ENCODE assay signal across 16 cellular contexts in the genomic region with DNA sequence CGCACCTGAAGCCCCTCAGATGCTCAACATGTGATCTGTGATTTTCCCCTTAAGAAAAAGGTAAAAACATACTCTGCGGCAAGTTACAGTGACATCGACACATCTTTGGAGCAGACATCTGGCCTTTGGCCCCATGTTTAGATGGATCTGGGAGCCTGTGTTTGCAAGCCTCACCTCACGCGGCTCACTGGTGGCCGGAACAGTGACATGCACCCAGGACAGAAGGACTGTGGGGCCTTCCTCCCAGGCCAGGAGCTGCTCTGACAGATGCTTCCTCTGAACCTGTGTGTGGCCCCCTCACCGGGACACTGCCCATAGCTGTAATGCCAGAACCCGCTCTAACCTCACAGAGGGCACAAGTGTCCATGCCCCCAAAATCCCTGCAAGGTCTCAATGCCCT. TPM values are rescaled to one million over a fixed set of nuclear protein-coding genes. Genes with fewer than 3 reads are reported as not detected.
DNase-seq lines count a peak whose midpoint lies in the region; ATAC-seq and TF ChIP-seq lines count a peak whose summit lies in the region.
"Had no signal": no experiment of that assay in that cellular context is flagged by ENCODE, and none has a peak within 500 bp of the region (broad histone marks: within the 10 kb centered on the region; RNA-seq: fewer than 3 reads in every experiment).

No MANE protein-coding gene starts in this region.

- peak; percentile 16 for DNase-seq in activated naive CD8-positive, alpha-beta T cell treated with anti-CD3 and anti-CD28 coated beads, Interleukin-2, amount 10 ng/mL, durations not matched to agents 7 days and 5 days
- DNase-seq in activated naive CD8-positive, alpha-beta T cell treated with anti-CD3 and anti-CD28 coated beads, Interleukin-2, amount 50 U/mL, for 24 hours: no peak
- DNase-seq in left colon (no peak), posterior vena cava (ENCODE audit: low spot score) (peak; percentile 53), testis (no peak), islet precursor cell (no peak), SW 1271 (lab: John Stamatoyannopoulos, UW) (no peak)
- DNase-seq in stimulated activated naive CD8-positive, alpha-beta T cell treated with anti-CD3 and anti-CD28 coated beads, Interleukin-15, amount 100 ng/mL, for 72 hours: no peak
- DNase-seq: BE2C; Caco-2; CD4-positive, CD25-positive, alpha-beta regulatory T cell; DMS153; DMS79; GDM1; GM23248 had no signal

- no peak for ATAC-seq in activated naive CD8-positive, alpha-beta T cell treated with anti-CD3 and anti-CD28 coated beads, Interleukin-2, amount 10 ng/mL, durations not matched to agents 7 days and 5 days (ENCODE audit: low read depth)
- ATAC-seq in activated naive CD8-positive, alpha-beta T cell treated with anti-CD3 and anti-CD28 coated beads, Interleukin-2, amount 50 U/mL, for 24 hours: no peak
- ATAC-seq in left colon: peak; percentile 30
- ATAC-seq in stimulated activated naive CD8-positive, alpha-beta T cell treated with anti-CD3 and anti-CD28 coated beads, Interleukin-15, amount 100 ng/mL, for 72 hours: no peak

- peaks cover 37% of the 10 kb centered on the region for H3K4me1 ChIP-seq in testis
- H3K4me1 ChIP-seq: BE2C, Caco-2, HAP-1 had no signal

- H3K4me3 Mint-ChIP-seq in activated naive CD8-positive, alpha-beta T cell treated with anti-CD3 and anti-CD28 coated beads, Interleukin-2, amount 10 ng/mL, durations not matched to agents 7 days and 5 days: no peak overlapping the region
- H3K4me3 Mint-ChIP-seq in activated naive CD8-positive, alpha-beta T cell treated with anti-CD3 and anti-CD28 coated beads, Interleukin-2, amount 50 U/mL, for 24 hours: no peak overlapping the region
- H3K4me3 Mint-ChIP-seq in stimulated activated naive CD8-positive, alpha-beta T cell treated with anti-CD3 and anti-CD28 coated beads, Interleukin-15, amount 100 ng/mL, for 72 hours: no peak overlapping the region
- H3K4me3 Mint-ChIP-seq: CD4-positive, CD25-positive, alpha-beta regulatory T cell had no signal

- POLR2A ChIA-PET in activated naive CD8-positive, alpha-beta T cell treated with anti-CD3 and anti-CD28 coated beads, Interleukin-2, amount 10 ng/mL, durations not matched to agents 7 days and 5 days (lab: Charles Lee): interaction anchor here (1.1 kb wide), 1 partner anchor 14 kb away, joined by 4 read pairs; a partner anchor contains a TSS

- intact Hi-C loops in left colon (cut with DNase I, micrococcal nuclease): no loop called here
- intact Hi-C loops in posterior vena cava (cut with DNase I): no loop called here
- intact Hi-C loops in testis (cut with DNase I; ENCODE audit: low total_unique reads): no loop called here

- no peaks in the 10 kb centered on the region for H3K4me1 Mint-ChIP-seq in activated naive CD8-positive, alpha-beta T cell treated with anti-CD3 and anti-CD28 coated beads, Interleukin-2, amount 10 ng/mL, durations not matched to agents 7 days and 5 days
- H3K4me1 Mint-ChIP-seq in activated naive CD8-positive, alpha-beta T cell treated with anti-CD3 and anti-CD28 coated beads, Interleukin-2, amount 50 U/mL, for 24 hours: no peaks in the 10 kb centered on the region
- peaks cover 5% of the 10 kb centered on the region for H3K4me1 Mint-ChIP-seq in stimulated activated naive CD8-positive, alpha-beta T cell treated with anti-CD3 and anti-CD28 coated beads, Interleukin-15, amount 100 ng/mL, for 72 hours
- H3K4me1 Mint-ChIP-seq: CD4-positive, CD25-positive, alpha-beta regulatory T cell had no signal

- WGBS in testis, 2 donors: 80 to 84% methylated on average over 4 to 8 of the region's 8 CpGs

- no peaks in the 10 kb centered on the region for H3K27me3 ChIP-seq in testis
- H3K27me3 ChIP-seq: BE2C had no signal

- no peak overlapping the region for H3K4me3 ChIP-seq in testis
- H3K4me3 ChIP-seq: GM23248, HAP-1 had no signal

- no peaks in the 10 kb centered on the region for H3K27me3 Mint-ChIP-seq in activated naive CD8-positive, alpha-beta T cell treated with anti-CD3 and anti-CD28 coated beads, Interleukin-2, amount 10 ng/mL, durations not matched to agents 7 days and 5 days
- no peaks in the 10 kb centered on the region for H3K27me3 Mint-ChIP-seq in activated naive CD8-positive, alpha-beta T cell treated with anti-CD3 and anti-CD28 coated beads, Interleukin-2, amount 50 U/mL, for 24 hours
- no peaks in the 10 kb centered on the region for H3K27me3 Mint-ChIP-seq in stimulated activated naive CD8-positive, alpha-beta T cell treated with anti-CD3 and anti-CD28 coated beads, Interleukin-15, amount 100 ng/mL, for 72 hours
- H3K27me3 Mint-ChIP-seq: CD4-positive, CD25-positive, alpha-beta regulatory T cell had no signal

- no peak for TF ChIP-seq POLR2A in testis (IDR thresholded peaks at IDR 0.05)

- no peak overlapping the region for H3K27ac Mint-ChIP-seq in activated naive CD8-positive, alpha-beta T cell treated with anti-CD3 and anti-CD28 coated beads, Interleukin-2, amount 10 ng/mL, durations not matched to agents 7 days and 5 days
- H3K27ac Mint-ChIP-seq in activated naive CD8-positive, alpha-beta T cell treated with anti-CD3 and anti-CD28 coated beads, Interleukin-2, amount 50 U/mL, for 24 hours: no peak overlapping the region
- H3K27ac Mint-ChIP-seq in stimulated activated naive CD8-positive, alpha-beta T cell treated with anti-CD3 and anti-CD28 coated beads, Interleukin-15, amount 100 ng/mL, for 72 hours: no peak overlapping the region
- H3K27ac Mint-ChIP-seq: CD4-positive, CD25-positive, alpha-beta regulatory T cell had no signal

- H3K9me3 ChIP-seq in testis: no peaks in the 10 kb centered on the region
- H3K9me3 ChIP-seq: BE2C, Caco-2, HAP-1 had no signal

- H3K27ac ChIP-seq in testis: peak overlapping the region; percentile 47 to 53
- H3K27ac ChIP-seq: GM23248 had no signal

- TF ChIP-seq CTCF in testis (IDR thresholded peaks at IDR 0.05): no peak

- H3K9me3 Mint-ChIP-seq in activated naive CD8-positive, alpha-beta T cell treated with anti-CD3 and anti-CD28 coated beads, Interleukin-2, amount 10 ng/mL, durations not matched to agents 7 days and 5 days: no peaks in the 10 kb centered on the region
- no peaks in the 10 kb centered on the region for H3K9me3 Mint-ChIP-seq in activated naive CD8-positive, alpha-beta T cell treated with anti-CD3 and anti-CD28 coated beads, Interleukin-2, amount 50 U/mL, for 24 hours
- H3K9me3 Mint-ChIP-seq in stimulated activated naive CD8-positive, alpha-beta T cell treated with anti-CD3 and anti-CD28 coated beads, Interleukin-15, amount 100 ng/mL, for 72 hours: no peaks in the 10 kb centered on the region

- peaks cover 12% of the 10 kb centered on the region for H3K36me3 Mint-ChIP-seq in activated naive CD8-positive, alpha-beta T cell treated with anti-CD3 and anti-CD28 coated beads, Interleukin-2, amount 10 ng/mL, durations not matched to agents 7 days and 5 days
- H3K36me3 Mint-ChIP-seq in activated naive CD8-positive, alpha-beta T cell treated with anti-CD3 and anti-CD28 coated beads, Interleukin-2, amount 50 U/mL, for 24 hours (ENCODE audit: low read depth): peaks cover 24% of the 10 kb centered on the region

- no peaks in the 10 kb centered on the region for H3K36me3 ChIP-seq in testis (ENCODE audit: low read depth, missing control alignments)

RNA-seq across cellular contexts. Expression of a gene that starts 13.1 kb away (rescaled TPM):
- total RNA-seq in activated naive CD8-positive, alpha-beta T cell treated with anti-CD3 and anti-CD28 coated beads, Interleukin-2, amount 10 ng/mL, durations not matched to agents 7 days and 5 days: 100 to 1,000 TPM; 132 to 153 TPM
- 10 to 100 TPM; 12.3 to 14.8 TPM for total RNA-seq in left colon
- total RNA-seq in posterior vena cava: 1 to 10 TPM; 2.3 to 4.4 TPM
- total RNA-seq in testis: 10 to 100 TPM; 54.0 to 57.6 TPM
- 48.6 TPM for polyA plus RNA-seq in testis (ENCODE audit: insufficient read depth, low read depth, low replicate concordance)

RNA-seq across cellular contexts. Expression of a gene that starts 14.1 kb away (rescaled TPM):
- total RNA-seq in activated naive CD8-positive, alpha-beta T cell treated with anti-CD3 and anti-CD28 coated beads, Interleukin-2, amount 10 ng/mL, durations not matched to agents 7 days and 5 days: 10 to 100 TPM; 78.8 to 84.6 TPM
- total RNA-seq in left colon: 10 to 100 TPM; 56.0 to 58.7 TPM
- 10 to 100 TPM; 49.3 to 53.0 TPM for total RNA-seq in posterior vena cava
- total RNA-seq in testis: 100 to 1,000 TPM; 100 to 139 TPM
- polyA plus RNA-seq in testis (ENCODE audit: insufficient read depth, low read depth, low replicate concordance): 358 TPM

RNA-seq across cellular contexts. Expression of a gene that starts 34.1 kb away (rescaled TPM):
- total RNA-seq in activated naive CD8-positive, alpha-beta T cell treated with anti-CD3 and anti-CD28 coated beads, Interleukin-2, amount 10 ng/mL, durations not matched to agents 7 days and 5 days: 10 to 100 TPM; 88.1 to 88.9 TPM
- total RNA-seq in left colon (10 to 100 TPM; 27.7 to 28.7 TPM), posterior vena cava (10 to 100 TPM; 17.1 to 17.8 TPM), testis (10 to 100 TPM; 26.4 to 40.6 TPM)
- 37.3 TPM for polyA plus RNA-seq in testis (ENCODE audit: insufficient read depth, low read depth, low replicate concordance)

RNA-seq across cellular contexts. Expression of a gene that starts 52.3 kb away (rescaled TPM):
- 1 to 10 TPM in 1 of 2 experiments, under 1 TPM in 1; 0.97 to 1.4 TPM for total RNA-seq in activated naive CD8-positive, alpha-beta T cell treated with anti-CD3 and anti-CD28 coated beads, Interleukin-2, amount 10 ng/mL, durations not matched to agents 7 days and 5 days
- total RNA-seq in left colon (100 to 1,000 TPM in 1 of 2 donors, 10 to 100 TPM in 1; 75.4 to 114 TPM), posterior vena cava (under 1 TPM; 0.32 to 0.95 TPM), testis (1 to 10 TPM; 1.9 to 2.5 TPM)
- 1.2 TPM for polyA plus RNA-seq in testis (ENCODE audit: insufficient read depth, low read depth, low replicate concordance)
- polyA plus RNA-seq: CD4-positive, CD25-positive, alpha-beta regulatory T cell had no signal

Comparison
In these comparisons a context has a peak if more than half of its experiments do, and no peak if none do; other contexts are left out.
1. DNase-seq: peak in activated naive CD8-positive, alpha-beta T cell treated with anti-CD3 and anti-CD28 coated beads, Interleukin-2, amount 10 ng/mL, durations not matched to agents 7 days and 5 days (single experiment) and posterior vena cava (single experiment); none in activated naive CD8-positive, alpha-beta T cell treated with anti-CD3 and anti-CD28 coated beads, Interleukin-2, amount 50 U/mL, for 24 hours (single experiment), left colon (0 of 2), testis (single experiment), stimulated activated naive CD8-positive, alpha-beta T cell treated with anti-CD3 and anti-CD28 coated beads, Interleukin-15, amount 100 ng/mL, for 72 hours (0 of 2), islet precursor cell (single experiment) and SW 1271 (0 of 2).